In the genomic region with DNA sequence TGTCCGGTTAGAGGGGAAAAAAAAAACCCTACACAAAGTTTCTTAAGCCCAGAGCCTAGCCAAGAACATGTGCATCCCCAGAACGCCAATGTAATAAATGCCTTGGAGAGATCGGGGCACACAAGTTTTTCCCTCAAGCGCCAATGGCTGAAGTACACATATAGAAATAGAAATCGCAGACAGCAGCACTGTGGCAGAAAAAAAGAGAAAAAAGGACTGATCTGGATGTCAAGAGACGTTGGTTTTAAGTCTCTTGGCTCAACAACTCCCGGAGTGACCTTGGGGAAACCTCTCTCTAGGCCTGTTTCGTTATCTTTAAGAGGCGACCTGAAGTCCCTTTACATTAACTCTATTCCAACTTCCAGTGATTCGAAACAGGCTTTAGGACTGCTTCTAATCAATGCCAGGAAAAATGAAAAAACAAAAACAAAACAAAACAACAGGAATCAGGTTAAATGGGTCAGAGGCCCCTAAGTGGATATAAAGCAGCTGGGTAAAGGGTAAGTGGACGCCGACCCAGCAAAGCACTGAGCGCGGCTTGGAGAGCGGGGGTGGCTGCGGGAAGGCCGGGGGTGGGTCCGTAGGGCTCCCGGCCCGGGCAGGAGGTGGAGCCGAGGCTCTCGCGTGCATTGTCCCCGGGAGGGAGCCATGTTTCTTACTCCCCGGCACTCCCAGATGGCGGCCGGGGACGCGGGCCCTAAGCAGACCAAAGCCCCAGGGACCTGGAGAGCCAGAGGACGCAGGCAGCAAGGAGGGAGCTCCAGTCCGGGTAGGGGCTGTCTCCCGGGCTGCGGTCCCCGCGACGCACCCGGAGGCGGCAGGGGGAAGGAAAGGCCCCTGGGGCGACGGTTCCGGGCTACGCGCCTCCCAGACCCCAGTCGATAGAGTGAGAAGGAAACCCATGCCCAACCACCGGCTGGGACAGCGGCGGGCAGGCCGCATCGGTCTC, we compare ENCODE assay signal across 8 cellular contexts. TPM values are rescaled to one million over a fixed set of nuclear protein-coding genes. Genes with fewer than 3 reads are reported as not detected.
A peak's percentile ranks its signal among the peaks of the same experiment; 100 is the strongest.
DNase-seq lines count a peak whose midpoint lies in the region; ATAC-seq, FAIRE-seq and TF ChIP-seq lines count a peak whose summit lies in the region.

No MANE protein-coding gene starts in this region.

- H3K4me1 ChIP-seq in mucosa of rectum (ENCODE audit: control insufficient read depth in 2 of 2, insufficient read depth in 2 of 2, low read length in 2 of 2), result peaks cover 10 to 14% of the 10 kb centered on the region in 2 donors

- peak overlapping the region; percentile 92 for H3K27ac ChIP-seq in 22Rv1
- peak overlapping the region; percentile 92 for H3K27ac ChIP-seq in epithelial cell of prostate
- peak overlapping the region; percentile 94 to 98 for H3K27ac ChIP-seq in mucosa of rectum (ENCODE audit: low read depth in 2 of 2, low read length in 2 of 2)

- H3K27me3 ChIP-seq in mucosa of rectum (ENCODE audit: control insufficient read depth in 2 of 2, insufficient read depth in 2 of 2, low read length in 2 of 2), result no peaks in the 10 kb centered on the region

- H3K4me3 ChIP-seq in mucosa of rectum (ENCODE audit: low read length in 2 of 2), result peak overlapping the region; percentile 93 to 97

- TF ChIP-seq POLR2A in GM12891 (IDR thresholded peaks at IDR 0.05; ENCODE audit: low read depth, low read length), result no peak

- DNase-seq in GM12891 (ENCODE audit: insufficient read length, low spot score) (peak; percentile 65), NCI-H2171 (lab: John Stamatoyannopoulos, UW) (peak; percentile 54), activated T-cell treated with anti-CD3 and anti-CD28 coated beads for 24 hours (ENCODE audit: low read depth) (peak; percentile 52), epithelial cell of prostate (ENCODE audit: low read depth, low spot score) (no peak)
- peak; percentile 36 to 37 for DNase-seq in stimulated activated CD8-positive, alpha-beta memory T cell treated with anti-CD3 and anti-CD28 coated beads, Interleukin-7, amount 100 ng/mL, for 1 hour (ENCODE audit: low read depth in 2 of 2)

- FAIRE-seq in GM12891 (lab: Jason Lieb, UNC), result peak; percentile 92

- H3K36me3 ChIP-seq in mucosa of rectum (ENCODE audit: control insufficient read depth in 2 of 2, insufficient read depth in 2 of 2, low read length in 2 of 2), result no peaks in the 10 kb centered on the region

- H3K9ac ChIP-seq in mucosa of rectum (ENCODE audit: low read depth in 1 of 2, low read length in 2 of 2), result peak overlapping the region; percentile 96 to 99

- TF ChIP-seq CTCF in 22Rv1 (IDR thresholded peaks at IDR 0.05), result no peak

- H3K9me3 ChIP-seq in mucosa of rectum (ENCODE audit: control insufficient read depth in 2 of 2, low read length in 2 of 2), result no peaks in the 10 kb centered on the region

- peak; percentile 71 for ATAC-seq in HG02798 (IDR thresholded peaks at IDR 0.05; ENCODE audit: poor library complexity, unreplicated experiment)

TF ChIP-seq in GM12891, 5 proteins besides CTCF, POLR2A, EP300 and RAD21:
- peak; percentile 56; the same call in 1 of the 2 replicates for TF ChIP-seq TAF1 (IDR thresholded peaks at IDR 0.05; ENCODE audit: low read depth, low read length)
- no peak for TF ChIP-seq PAX5 (IDR thresholded peaks at IDR 0.05; ENCODE audit: insufficient read depth, low read length, severe bottlenecking)
- peak; percentile 35; the same call in 1 of the 2 replicates for TF ChIP-seq POU2F2 (IDR thresholded peaks at IDR 0.05; ENCODE audit: low read depth, low read length)

RNA-seq across cellular contexts. Expression of a gene that starts 0.8 kb away (rescaled TPM):
- polyA plus RNA-seq in GM12891 (2012; ENCODE audit: low read depth, missing spikeins), result 83.2 TPM

RNA-seq across cellular contexts. Expression of a gene that starts 24.1 kb away (rescaled TPM):
- 16.2 TPM for polyA plus RNA-seq in GM12891 (2012; ENCODE audit: low read depth, missing spikeins)

RNA-seq across cellular contexts. Expression of a gene that starts 50.3 kb away (rescaled TPM):
- polyA plus RNA-seq in GM12891 (2012; ENCODE audit: low read depth, missing spikeins), result 1.1 TPM
